In genomic region chr1:109423498-109423897, GRCh38 we compare ENCODE assay signal across 13 cellular contexts. TPM values are rescaled to one million over a fixed set of nuclear protein-coding genes. Genes with fewer than 3 reads are reported as not detected.
DNase-seq lines count a peak whose midpoint lies in the region; ATAC-seq, FAIRE-seq and TF ChIP-seq lines count a peak whose summit lies in the region.
"Had no signal": no experiment of that assay in that cellular context is flagged by ENCODE, and none has a peak within 500 bp of the region (broad histone marks: within the 10 kb centered on the region; RNA-seq: fewer than 3 reads in every experiment).

No MANE protein-coding gene starts in this region.

- no peaks in the 10 kb centered on the region for H3K27me3 ChIP-seq in CD4-positive, alpha-beta T cell (ENCODE audit: control insufficient read depth, insufficient read depth, low read length)
- H3K27me3 ChIP-seq: suprapubic skin had no signal

- no peaks in the 10 kb centered on the region for H3K27me3 Mint-ChIP-seq in CD4-positive, alpha-beta T cell
- no peaks in the 10 kb centered on the region for H3K27me3 Mint-ChIP-seq in activated T-helper 1 cell treated with anti-CD3 and anti-CD28 coated beads, Interleukin-12 subunit alpha, Interleukin-12 subunit beta, Interleukin-2, Interleukin-4 antibody, amounts not matched to agents 30 ng/mL and 10 ng/mL and 1 ng/mL, durations not matched to agents 14 hours and 24 hours and 36 hours (ENCODE audit: insufficient read depth)
- no peaks in the 10 kb centered on the region for H3K27me3 Mint-ChIP-seq in natural killer cell (ENCODE audit: low read depth in 2 of 2)

- H3K36me3 Mint-ChIP-seq in CD4-positive, alpha-beta T cell (ENCODE audit: low read depth) = peaks cover 63% of the 10 kb centered on the region
- H3K36me3 Mint-ChIP-seq in activated T-helper 1 cell treated with anti-CD3 and anti-CD28 coated beads, Interleukin-12 subunit alpha, Interleukin-12 subunit beta, Interleukin-2, Interleukin-4 antibody, amounts not matched to agents 30 ng/mL and 10 ng/mL and 1 ng/mL, durations not matched to agents 14 hours and 24 hours and 36 hours (ENCODE audit: low read depth) = peaks cover 34% of the 10 kb centered on the region
- H3K36me3 Mint-ChIP-seq in natural killer cell = no peaks in the 10 kb centered on the region

- peak; percentile 13 for FAIRE-seq in GM12891 (lab: Jason Lieb, UNC)

- no peak for TF ChIP-seq CTCF in CD4-positive, alpha-beta T cell (IDR thresholded peaks at IDR 0.05)
- no peak for TF ChIP-seq CTCF in natural killer cell (IDR thresholded peaks at IDR 0.05)

- no peak for DNase-seq in CD4-positive, alpha-beta T cell
- no peak for DNase-seq in GM12891 (ENCODE audit: insufficient read length, low spot score)
- DNase-seq in activated T-helper 1 cell treated with anti-CD3 and anti-CD28 coated beads, Interleukin-12 subunit alpha, Interleukin-12 subunit beta, Interleukin-2, Interleukin-4 antibody, amounts not matched to agents 30 ng/mL and 10 ng/mL and 1 ng/mL, durations not matched to agents 14 hours and 24 hours and 36 hours (ENCODE audit: low spot score) = no peak
- DNase-seq in natural killer cell = no peak
- DNase-seq: glutamatergic neuron, left cardiac atrium, NCI-H524, nephron progenitor cell, RPMI8226 had no signal

- no peaks in the 10 kb centered on the region for H3K9me3 Mint-ChIP-seq in CD4-positive, alpha-beta T cell
- H3K9me3 Mint-ChIP-seq in activated T-helper 1 cell treated with anti-CD3 and anti-CD28 coated beads, Interleukin-12 subunit alpha, Interleukin-12 subunit beta, Interleukin-2, Interleukin-4 antibody, amounts not matched to agents 30 ng/mL and 10 ng/mL and 1 ng/mL, durations not matched to agents 14 hours and 24 hours and 36 hours = no peaks in the 10 kb centered on the region
- H3K9me3 Mint-ChIP-seq in natural killer cell = no peaks in the 10 kb centered on the region
- H3K9me3 Mint-ChIP-seq: nephron progenitor cell had no signal

- peak overlapping the region; percentile 39 for H3K4me3 Mint-ChIP-seq in CD4-positive, alpha-beta T cell
- peak overlapping the region; percentile 8 for H3K4me3 Mint-ChIP-seq in activated T-helper 1 cell treated with anti-CD3 and anti-CD28 coated beads, Interleukin-12 subunit alpha, Interleukin-12 subunit beta, Interleukin-2, Interleukin-4 antibody, amounts not matched to agents 30 ng/mL and 10 ng/mL and 1 ng/mL, durations not matched to agents 14 hours and 24 hours and 36 hours
- H3K4me3 Mint-ChIP-seq in natural killer cell = peak overlapping the region; percentile 1
- H3K4me3 Mint-ChIP-seq: nephron progenitor cell had no signal

- H3K4me1 Mint-ChIP-seq in CD4-positive, alpha-beta T cell (ENCODE audit: low read depth) = peaks cover 66% of the 10 kb centered on the region
- peaks cover 39% of the 10 kb centered on the region for H3K4me1 Mint-ChIP-seq in activated T-helper 1 cell treated with anti-CD3 and anti-CD28 coated beads, Interleukin-12 subunit alpha, Interleukin-12 subunit beta, Interleukin-2, Interleukin-4 antibody, amounts not matched to agents 30 ng/mL and 10 ng/mL and 1 ng/mL, durations not matched to agents 14 hours and 24 hours and 36 hours (ENCODE audit: low read depth)
- H3K4me1 Mint-ChIP-seq in natural killer cell = peaks cover 36 to 45% of the 10 kb centered on the region in 2 donors

- TF ChIP-seq POLR2A in GM12891 (IDR thresholded peaks at IDR 0.05; ENCODE audit: low read depth, low read length) = no peak

- CTCF ChIA-PET in CD4-positive, alpha-beta T cell (lab: Charles Lee) = interaction anchor here (3.0 kb wide), 1 partner anchor 109 kb away, joined by 18 read pairs; no protein-coding TSS in a partner anchor

- POLR2A ChIA-PET in CD4-positive, alpha-beta T cell (lab: Charles Lee) = interaction anchor here (0.7 to 6.5 kb wide), 2 partner anchors 57 to 60 kb away, joined by 4 to 76 read pairs; partner anchors contain the start of gene ATXN7L2

- peak overlapping the region; percentile 9 for H3K27ac ChIP-seq in CD4-positive, alpha-beta T cell (ENCODE audit: low read depth, low read length)
- H3K27ac ChIP-seq: suprapubic skin had no signal

- H3K27ac Mint-ChIP-seq in CD4-positive, alpha-beta T cell = peak overlapping the region; percentile 98
- peak overlapping the region; percentile 59 for H3K27ac Mint-ChIP-seq in activated T-helper 1 cell treated with anti-CD3 and anti-CD28 coated beads, Interleukin-12 subunit alpha, Interleukin-12 subunit beta, Interleukin-2, Interleukin-4 antibody, amounts not matched to agents 30 ng/mL and 10 ng/mL and 1 ng/mL, durations not matched to agents 14 hours and 24 hours and 36 hours
- peak overlapping the region; percentile 98 for H3K27ac Mint-ChIP-seq in natural killer cell
- H3K27ac Mint-ChIP-seq: nephron progenitor cell had no signal

- intact Hi-C loops in CD4-positive, alpha-beta T cell (cut with DNase I, micrococcal nuclease) = no loop called here
- intact Hi-C loops in activated T-helper 1 cell treated with anti-CD3 and anti-CD28 coated beads, Interleukin-12 subunit alpha, Interleukin-12 subunit beta, Interleukin-2, Interleukin-4 antibody, amounts not matched to agents 30 ng/mL and 10 ng/mL and 1 ng/mL, durations not matched to agents 14 hours and 24 hours and 36 hours (cut with micrococcal nuclease) = loop anchor here (10.0 kb wide), 1 partner anchor 471 kb away; no protein-coding TSS in a partner anchor
- intact Hi-C loops in natural killer cell (cut with micrococcal nuclease) = no loop called here

- no peaks in the 10 kb centered on the region for H3K9me3 ChIP-seq in CD4-positive, alpha-beta T cell (ENCODE audit: control insufficient read depth, low read length)
- H3K9me3 ChIP-seq: suprapubic skin had no signal

- ATAC-seq in CD4-positive, alpha-beta T cell (ENCODE audit: poor library complexity) = no peak
- ATAC-seq in natural killer cell = no peak
- no peak for ATAC-seq in GM19467 (IDR thresholded peaks at IDR 0.05; ENCODE audit: unreplicated experiment)
- ATAC-seq in GM19351 (IDR thresholded peaks at IDR 0.05; ENCODE audit: unreplicated experiment) = no peak
- no peak for ATAC-seq in HG02798 (IDR thresholded peaks at IDR 0.05; ENCODE audit: poor library complexity, unreplicated experiment)
- ATAC-seq: left cardiac atrium had no signal

TF ChIP-seq in GM12891, 5 proteins besides CTCF, POLR2A, EP300 and RAD21:
- TF ChIP-seq SPI1 (IDR thresholded peaks at IDR 0.05; ENCODE audit: low read depth, low read length) = no peak
- TF ChIP-seq PAX5 (IDR thresholded peaks at IDR 0.05; ENCODE audit: insufficient read depth, low read length, severe bottlenecking) = no peak
- no peak for TF ChIP-seq POLR2AphosphoS5 (IDR thresholded peaks at IDR 0.05; ENCODE audit: low read depth, low read length)
- TF ChIP-seq POU2F2 (IDR thresholded peaks at IDR 0.05; ENCODE audit: low read depth, low read length) = no peak
- no peak for TF ChIP-seq TAF1 (IDR thresholded peaks at IDR 0.05; ENCODE audit: low read depth, low read length)
TF ChIP-seq in GM12891: peak in this region for 0.

RNA-seq across cellular contexts. Expression of gene PSMA5, which starts 2.8 kb away (rescaled TPM):
- total RNA-seq in CD4-positive, alpha-beta T cell = 10 to 100 TPM; 29.8 to 33.8 TPM
- polyA plus RNA-seq in GM12891 (2012; ENCODE audit: low read depth, missing spikeins) = 134 TPM
- 241 and 283 TPM in 2 replicates for total RNA-seq in activated T-helper 1 cell treated with anti-CD3 and anti-CD28 coated beads, Interleukin-12 subunit alpha, Interleukin-12 subunit beta, Interleukin-2, Interleukin-4 antibody, amounts not matched to agents 30 ng/mL and 10 ng/mL and 1 ng/mL, durations not matched to agents 14 hours and 24 hours and 36 hours
- total RNA-seq in natural killer cell = 10 to 100 TPM; 54.7 to 76.0 (median 59.6) TPM

RNA-seq across cellular contexts. Expression of gene SORT1, which starts 25.8 kb away (rescaled TPM):
- total RNA-seq in CD4-positive, alpha-beta T cell = under 1 TPM; 0.22 to 0.73 TPM
- polyA plus RNA-seq in GM12891 (2012; ENCODE audit: low read depth, missing spikeins) = 0.26 TPM
- 1.4 and 1.5 TPM in 2 replicates for total RNA-seq in activated T-helper 1 cell treated with anti-CD3 and anti-CD28 coated beads, Interleukin-12 subunit alpha, Interleukin-12 subunit beta, Interleukin-2, Interleukin-4 antibody, amounts not matched to agents 30 ng/mL and 10 ng/mL and 1 ng/mL, durations not matched to agents 14 hours and 24 hours and 36 hours
- 1 to 10 TPM; 2.7 to 7.1 (median 3.7) TPM for total RNA-seq in natural killer cell

RNA-seq across cellular contexts. Expression of gene SYPL2, which starts 42.8 kb away (rescaled TPM):
- not detected for total RNA-seq in CD4-positive, alpha-beta T cell
- 1.3 TPM for polyA plus RNA-seq in GM12891 (2012; ENCODE audit: low read depth, missing spikeins)
- total RNA-seq in activated T-helper 1 cell treated with anti-CD3 and anti-CD28 coated beads, Interleukin-12 subunit alpha, Interleukin-12 subunit beta, Interleukin-2, Interleukin-4 antibody, amounts not matched to agents 30 ng/mL and 10 ng/mL and 1 ng/mL, durations not matched to agents 14 hours and 24 hours and 36 hours = not detected in 2 replicates
- not detected for total RNA-seq in natural killer cell
